ENCODE assay signal across 22 cellular contexts in the genomic region with DNA sequence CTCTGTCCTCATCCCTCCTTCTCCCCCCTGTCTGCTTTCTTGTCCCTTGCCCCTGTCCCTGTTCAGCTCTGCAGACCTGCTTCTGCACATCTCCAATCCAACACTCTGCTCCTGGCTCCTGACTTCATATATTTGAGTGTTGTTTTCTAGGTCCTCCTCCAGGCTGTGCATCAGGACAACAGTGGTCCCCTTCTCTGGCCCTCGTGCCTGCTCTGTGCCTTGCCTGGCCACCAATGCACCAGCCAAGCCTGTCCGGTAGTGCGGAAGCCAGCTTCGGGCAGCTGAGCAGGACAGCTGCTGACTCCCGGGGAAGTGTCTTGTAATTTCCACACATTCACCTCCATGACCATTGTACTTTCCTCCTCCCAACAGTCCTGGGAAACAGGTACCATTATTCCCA.
DNase-seq lines count a peak whose midpoint lies in the region; ATAC-seq, FAIRE-seq and TF ChIP-seq lines count a peak whose summit lies in the region.
"Had no signal": no experiment of that assay in that cellular context is flagged by ENCODE, and none has a peak within 500 bp of the region (broad histone marks: within the 10 kb centered on the region; RNA-seq: fewer than 3 reads in every experiment).

No MANE protein-coding gene starts in this region.

- H3K4me3 ChIP-seq in NB4 (ENCODE audit: low read depth, low read length) (peak overlapping the region; percentile 10), lung (no peak overlapping the region), subcutaneous abdominal adipose tissue (ENCODE audit: low read depth in 1 of 5, low read length in 5 of 5) (no peak overlapping the region), gastrocnemius medialis (no peak overlapping the region), small intestine (ENCODE audit: low read depth in 1 of 2, low read length in 2 of 2) (no peak overlapping the region)
- H3K4me3 ChIP-seq: MG63 had no signal

- H3K4me3 Mint-ChIP-seq in activated CD8-positive, alpha-beta T cell treated with anti-CD3 and anti-CD28 coated beads, Interleukin-2, amount 10 ng/mL, durations not matched to agents 7 days and 5 days, result no peak overlapping the region
- H3K4me3 Mint-ChIP-seq in activated CD8-positive, alpha-beta T cell treated with anti-CD3 and anti-CD28 coated beads for 36 hours, result no peak overlapping the region
- H3K4me3 Mint-ChIP-seq: HFFc6 had no signal

- no peak overlapping the region for H3K9ac ChIP-seq in subcutaneous abdominal adipose tissue (ENCODE audit: low read length in 5 of 5)
- H3K9ac ChIP-seq: KMS-11 had no signal

- CTCF ChIA-PET in activated CD8-positive, alpha-beta T cell treated with anti-CD3 and anti-CD28 coated beads, Interleukin-2, amount 10 ng/mL, durations not matched to agents 7 days and 5 days (lab: Charles Lee), result no interaction called here
- CTCF ChIA-PET in activated CD8-positive, alpha-beta T cell treated with anti-CD3 and anti-CD28 coated beads for 36 hours (lab: Charles Lee), result interaction anchor here (2.3 kb wide), 1 partner anchor 160 kb away, joined by 6 read pairs; no protein-coding TSS in a partner anchor

- H3K36me3 ChIP-seq in lung (ENCODE audit: control insufficient read depth in 2 of 2, insufficient read depth in 2 of 2, low read length in 2 of 2) (no peaks in the 10 kb centered on the region), subcutaneous abdominal adipose tissue (ENCODE audit: control insufficient read depth in 5 of 5, insufficient read depth in 5 of 5, low read length in 5 of 5) (no peaks in the 10 kb centered on the region), gastrocnemius medialis (no peaks in the 10 kb centered on the region), small intestine (ENCODE audit: control insufficient read depth in 2 of 2, insufficient read depth in 2 of 2, low read length in 2 of 2) (no peaks in the 10 kb centered on the region)
- H3K36me3 ChIP-seq: MG63 had no signal

- TF ChIP-seq POLR2A in NB4 (IDR thresholded peaks at IDR 0.05; ENCODE audit: extremely low read depth, insufficient read length), result no peak
- TF ChIP-seq POLR2A in gastrocnemius medialis (IDR thresholded peaks at IDR 0.05), result no peak

- H3K27me3 Mint-ChIP-seq in activated CD8-positive, alpha-beta T cell treated with anti-CD3 and anti-CD28 coated beads, Interleukin-2, amount 10 ng/mL, durations not matched to agents 7 days and 5 days (ENCODE audit: low read depth), result peaks cover 3% of the 10 kb centered on the region
- no peaks in the 10 kb centered on the region for H3K27me3 Mint-ChIP-seq in activated CD8-positive, alpha-beta T cell treated with anti-CD3 and anti-CD28 coated beads for 36 hours

- 44 to 78% methylated on average over 5 of the region's 5 CpGs for WGBS in lung, 2 donors
- WGBS in small intestine, 3 donors, result 87 to 91% (median 90%) methylated on average over 5 of the region's 5 CpGs

- H3K9me3 Mint-ChIP-seq in activated CD8-positive, alpha-beta T cell treated with anti-CD3 and anti-CD28 coated beads, Interleukin-2, amount 10 ng/mL, durations not matched to agents 7 days and 5 days (ENCODE audit: insufficient read depth), result no peaks in the 10 kb centered on the region
- H3K9me3 Mint-ChIP-seq in activated CD8-positive, alpha-beta T cell treated with anti-CD3 and anti-CD28 coated beads for 36 hours, result no peaks in the 10 kb centered on the region

- TF ChIP-seq CTCF in activated CD8-positive, alpha-beta T cell treated with anti-CD3 and anti-CD28 coated beads for 36 hours (IDR thresholded peaks at IDR 0.05), result no peak
- TF ChIP-seq CTCF in NB4 (IDR thresholded peaks at IDR 0.05; ENCODE audit: low read depth, low read length) (no peak), lung (IDR thresholded peaks at IDR 0.05; ENCODE audit: control extremely low read depth, extremely low read depth) (no peak), gastrocnemius medialis (IDR thresholded peaks at IDR 0.05 in 4 of 5, conservative IDR thresholded peaks at IDR 0.05 in 1 of 5) (no peak)

- in situ Hi-C loops in gastrocnemius medialis (cut with MboI; ENCODE audit: low sequenced_read_pairs in 4 of 4), result no loop called here

- no peak overlapping the region for H3K27ac ChIP-seq in lung (ENCODE audit: low read depth in 1 of 2, low read length in 1 of 2)
- peak overlapping the region; percentile 7 for H3K27ac ChIP-seq in subcutaneous abdominal adipose tissue (ENCODE audit: low read depth, low read length)
- H3K27ac ChIP-seq in gastrocnemius medialis, result no peak overlapping the region
- H3K27ac ChIP-seq in small intestine (ENCODE audit: low read depth in 1 of 2, low read length in 1 of 2), result no peak overlapping the region
- H3K27ac ChIP-seq: KMS-11 had no signal

- no peaks in the 10 kb centered on the region for H3K27me3 ChIP-seq in lung (ENCODE audit: control insufficient read depth, insufficient read depth)
- H3K27me3 ChIP-seq in subcutaneous abdominal adipose tissue (ENCODE audit: control insufficient read depth in 5 of 5, insufficient read depth in 4 of 5, low read length in 5 of 5), result no peaks in the 10 kb centered on the region
- no peaks in the 10 kb centered on the region for H3K27me3 ChIP-seq in gastrocnemius medialis
- no peaks in the 10 kb centered on the region for H3K27me3 ChIP-seq in small intestine (ENCODE audit: control insufficient read depth in 2 of 2, insufficient read depth in 2 of 2, low read length in 2 of 2)
- H3K27me3 ChIP-seq: MG63 had no signal

- intact Hi-C loops in activated CD8-positive, alpha-beta T cell treated with anti-CD3 and anti-CD28 coated beads for 36 hours (cut with micrococcal nuclease), result no loop called here
- intact Hi-C loops in gastrocnemius medialis (cut with DNase I; ENCODE audit: low total_unique reads), result no loop called here

- peaks cover 0 to 3% of the 10 kb centered on the region in 2 donors for H3K9me3 ChIP-seq in lung (ENCODE audit: control insufficient read depth in 2 of 2, insufficient read depth in 1 of 2, low read length in 1 of 2)
- H3K9me3 ChIP-seq in subcutaneous abdominal adipose tissue (ENCODE audit: control insufficient read depth in 5 of 5, low read length in 5 of 5), result no peaks in the 10 kb centered on the region
- H3K9me3 ChIP-seq in gastrocnemius medialis, result no peaks in the 10 kb centered on the region
- H3K9me3 ChIP-seq in small intestine (ENCODE audit: control insufficient read depth, low read depth), result no peaks in the 10 kb centered on the region

- peaks cover 25% of the 10 kb centered on the region for H3K4me1 Mint-ChIP-seq in activated CD8-positive, alpha-beta T cell treated with anti-CD3 and anti-CD28 coated beads, Interleukin-2, amount 10 ng/mL, durations not matched to agents 7 days and 5 days (ENCODE audit: low read depth)
- H3K4me1 Mint-ChIP-seq in activated CD8-positive, alpha-beta T cell treated with anti-CD3 and anti-CD28 coated beads for 36 hours (ENCODE audit: low read depth), result peaks cover 11% of the 10 kb centered on the region

- peaks cover 0 to 10% of the 10 kb centered on the region in 2 donors for H3K4me1 ChIP-seq in lung (ENCODE audit: control insufficient read depth in 2 of 2, insufficient read depth in 2 of 2, low read length in 2 of 2)
- H3K4me1 ChIP-seq in subcutaneous abdominal adipose tissue (ENCODE audit: control insufficient read depth in 5 of 5, insufficient read depth in 5 of 5, low read length in 5 of 5), result peaks cover 8 to 33% (median 25%) of the 10 kb centered on the region in 5 donors
- H3K4me1 ChIP-seq in gastrocnemius medialis, result peaks cover 0 to 6% of the 10 kb centered on the region in 2 donors
- peaks cover 2 to 3% of the 10 kb centered on the region in 2 donors for H3K4me1 ChIP-seq in small intestine (ENCODE audit: control insufficient read depth in 2 of 2, insufficient read depth in 1 of 2, low read depth in 1 of 2, low read length in 1 of 2)

- H3K36me3 Mint-ChIP-seq in activated CD8-positive, alpha-beta T cell treated with anti-CD3 and anti-CD28 coated beads, Interleukin-2, amount 10 ng/mL, durations not matched to agents 7 days and 5 days (ENCODE audit: low read depth), result no peaks in the 10 kb centered on the region
- H3K36me3 Mint-ChIP-seq in activated CD8-positive, alpha-beta T cell treated with anti-CD3 and anti-CD28 coated beads for 36 hours (ENCODE audit: low read depth), result no peaks in the 10 kb centered on the region

- FAIRE-seq in small intestine (lab: Jason Lieb, UNC), result no peak
- FAIRE-seq: GM12891, GM18507, H54 had no signal

- peak overlapping the region; percentile 86 for H3K27ac Mint-ChIP-seq in activated CD8-positive, alpha-beta T cell treated with anti-CD3 and anti-CD28 coated beads, Interleukin-2, amount 10 ng/mL, durations not matched to agents 7 days and 5 days
- no peak overlapping the region for H3K27ac Mint-ChIP-seq in activated CD8-positive, alpha-beta T cell treated with anti-CD3 and anti-CD28 coated beads for 36 hours
- H3K27ac Mint-ChIP-seq: HFFc6 had no signal

- POLR2A ChIA-PET in activated CD8-positive, alpha-beta T cell treated with anti-CD3 and anti-CD28 coated beads, Interleukin-2, amount 10 ng/mL, durations not matched to agents 7 days and 5 days (lab: Charles Lee), result interaction anchor here (0.6 kb wide), 1 partner anchor 661 kb away, joined by 3 read pairs; the partner anchor contains the start of gene TRIM11
- POLR2A ChIA-PET in activated CD8-positive, alpha-beta T cell treated with anti-CD3 and anti-CD28 coated beads for 36 hours (lab: Charles Lee), result interaction anchor here (0.7 kb wide), 1 partner anchor 22 kb away, joined by 3 read pairs; no protein-coding TSS in a partner anchor

- no peak for ATAC-seq in activated CD8-positive, alpha-beta T cell treated with anti-CD3 and anti-CD28 coated beads, Interleukin-2, amount 10 ng/mL, durations not matched to agents 7 days and 5 days
- ATAC-seq in activated CD8-positive, alpha-beta T cell treated with anti-CD3 and anti-CD28 coated beads for 36 hours, result no peak
- ATAC-seq in lung (ENCODE audit: insufficient read depth, low FRiP score) (no peak), gastrocnemius medialis (no peak), GM21423 (IDR thresholded peaks at IDR 0.05; ENCODE audit: unreplicated experiment) (no peak)

- DNase-seq in activated CD8-positive, alpha-beta T cell treated with anti-CD3 and anti-CD28 coated beads, Interleukin-2, amount 10 ng/mL, durations not matched to agents 7 days and 5 days, result no peak
- no peak for DNase-seq in activated CD8-positive, alpha-beta T cell treated with anti-CD3 and anti-CD28 coated beads for 36 hours
- DNase-seq in NB4 (ENCODE audit: low read depth) (peak; percentile 31), lung (ENCODE audit: low spot score) (peak; percentile 25), gastrocnemius medialis (no peak), small intestine (no peak)
- DNase-seq: 8988T; DMS 273 treated with DMSO at 0.1 percent for 48 hours; HFFc6; MG63; NCI-H1417; NCI-H1930; NCI-H2171; NCI-H446 treated with DMSO at 0.1 percent for 48 hours; NK-92 treated with Interleukin-12 subunit alpha and Interleukin-12 subunit beta, amount 100 ng/mL, for 24 hours; SHP77 had no signal

Comparison
In these comparisons a context has a peak if more than half of its experiments do, and no peak if none do; other contexts are left out.
1. DNase-seq: peak in NB4 (single experiment) and lung (single experiment); none in activated CD8-positive, alpha-beta T cell treated with anti-CD3 and anti-CD28 coated beads, Interleukin-2, amount 10 ng/mL, durations not matched to agents 7 days and 5 days (single experiment), activated CD8-positive, alpha-beta T cell treated with anti-CD3 and anti-CD28 coated beads for 36 hours (single experiment), gastrocnemius medialis (0 of 2) and small intestine (single experiment).